Comparison of ENCODE assay signal across 8 cellular contexts in the genomic region with DNA sequence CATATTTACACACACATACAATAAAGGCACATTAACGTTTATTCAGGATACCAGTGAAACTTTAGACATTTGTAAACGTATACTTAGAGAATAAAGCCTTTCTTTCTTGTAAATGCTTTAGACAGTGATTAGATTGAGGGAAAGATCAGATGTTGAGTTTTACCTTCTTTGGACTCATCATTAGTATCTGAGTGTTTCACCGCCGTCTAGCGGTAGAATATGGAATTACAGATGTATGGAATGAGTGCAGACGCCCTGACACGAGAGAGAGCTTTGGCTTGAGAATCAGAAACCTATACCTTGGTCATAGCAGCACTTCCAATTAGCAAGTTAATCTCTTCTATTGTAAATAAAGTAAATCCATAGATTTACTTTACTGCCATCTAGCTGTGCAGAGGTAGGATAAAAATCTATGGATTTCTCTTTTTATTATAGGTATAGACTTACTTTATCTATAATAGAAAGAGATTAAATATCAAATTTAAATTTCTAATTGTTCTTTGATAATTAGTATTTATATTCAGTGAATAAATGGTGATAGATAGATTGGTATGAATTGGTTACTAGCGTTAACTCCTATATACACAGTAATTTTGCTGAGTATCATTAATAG.
A peak's percentile ranks its signal among the peaks of the same experiment; 100 is the strongest.
DNase-seq lines count a peak whose midpoint lies in the region; ATAC-seq and TF ChIP-seq lines count a peak whose summit lies in the region.

No MANE protein-coding gene starts in this region.

- no peak for ATAC-seq in HG03457 (IDR thresholded peaks at IDR 0.05; ENCODE audit: unreplicated experiment)
- ATAC-seq in GM19324 (IDR thresholded peaks at IDR 0.05; ENCODE audit: low FRiP score, unreplicated experiment), result no peak

- DNase-seq in DMS53 (lab: John Stamatoyannopoulos, UW) (peak; percentile 83), HCEC 1CT (peak; percentile 13), NCI-H526 treated with DMSO at 0.1 percent for 48 hours (lab: John Stamatoyannopoulos, UW) (peak; percentile 46), activated T-cell treated with anti-CD3 and anti-CD28 coated beads for 4 hours (peak; percentile 57), foreskin melanocyte (peak; percentile 53), retinal pigment epithelial cell (ENCODE audit: low read depth) (no peak)

- peak; percentile 92 for TF ChIP-seq CTCF in retinal pigment epithelial cell (conservative IDR thresholded peaks at IDR 0.05; ENCODE audit: low read depth, low read length)

- H3K4me3 ChIP-seq in retinal pigment epithelial cell (ENCODE audit: low read length), result no peak overlapping the region
